In the genomic region with DNA sequence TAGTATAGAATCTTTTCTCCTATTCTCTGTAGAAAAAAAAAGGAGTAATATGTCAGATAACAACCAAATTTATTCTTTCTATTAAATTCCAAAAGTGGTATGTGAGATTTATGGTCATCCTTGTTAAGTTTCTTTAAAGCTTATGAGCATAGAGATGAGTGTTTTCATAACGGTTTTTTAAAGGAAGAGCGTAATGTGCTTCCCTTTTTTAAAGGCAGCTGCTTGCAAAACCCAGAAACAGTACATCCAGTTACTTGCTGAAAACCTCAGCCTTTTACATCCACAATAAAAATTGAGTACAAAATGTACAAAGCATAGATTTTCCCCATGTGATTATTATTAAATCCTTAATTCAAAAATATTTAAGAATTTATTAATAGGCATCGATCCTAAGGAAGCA, we compare ENCODE assay signal across 1 cellular context.
TF ChIP-seq lines count a peak whose summit lies in the region.

No MANE protein-coding gene starts in this region.

TF ChIP-seq in HepG2, 621 proteins besides CTCF, POLR2A, EP300 and RAD21:
- TF ChIP-seq, protein P1, sequence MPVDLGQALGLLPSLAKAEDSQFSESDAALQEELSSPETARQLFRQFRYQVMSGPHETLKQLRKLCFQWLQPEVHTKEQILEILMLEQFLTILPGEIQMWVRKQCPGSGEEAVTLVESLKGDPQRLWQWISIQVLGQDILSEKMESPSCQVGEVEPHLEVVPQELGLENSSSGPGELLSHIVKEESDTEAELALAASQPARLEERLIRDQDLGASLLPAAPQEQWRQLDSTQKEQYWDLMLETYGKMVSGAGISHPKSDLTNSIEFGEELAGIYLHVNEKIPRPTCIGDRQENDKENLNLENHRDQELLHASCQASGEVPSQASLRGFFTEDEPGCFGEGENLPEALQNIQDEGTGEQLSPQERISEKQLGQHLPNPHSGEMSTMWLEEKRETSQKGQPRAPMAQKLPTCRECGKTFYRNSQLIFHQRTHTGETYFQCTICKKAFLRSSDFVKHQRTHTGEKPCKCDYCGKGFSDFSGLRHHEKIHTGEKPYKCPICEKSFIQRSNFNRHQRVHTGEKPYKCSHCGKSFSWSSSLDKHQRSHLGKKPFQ (CRISPR knock-in tag; IDR thresholded peaks at IDR 0.05; ENCODE audit: insufficient replicate concordance), result no peak
- TF ChIP-seq SRY (CRISPR knock-in tag; IDR thresholded peaks at IDR 0.05), result no peak
- TF ChIP-seq ZNF44 (CRISPR knock-in tag; IDR thresholded peaks at IDR 0.05), result no peak
- TF ChIP-seq ZMYM4 (CRISPR knock-in tag; IDR thresholded peaks at IDR 0.05), result no peak
- no peak for TF ChIP-seq ZKSCAN1 (IDR thresholded peaks at IDR 0.05; ENCODE audit: low read length)
- no peak for TF ChIP-seq ZNF513 (CRISPR knock-in tag; conservative IDR thresholded peaks at IDR 0.05)
- TF ChIP-seq NFIC (IDR thresholded peaks at IDR 0.05; ENCODE audit: low read length), result no peak
- no peak for TF ChIP-seq FOXA3 (CRISPR knock-in tag; IDR thresholded peaks at IDR 0.05)
- no peak for TF ChIP-seq ZNF253 (CRISPR knock-in tag; IDR thresholded peaks at IDR 0.05; ENCODE audit: borderline replicate concordance)
- TF ChIP-seq ZNF333 (CRISPR knock-in tag; IDR thresholded peaks at IDR 0.05; ENCODE audit: borderline replicate concordance), result no peak
- no peak for TF ChIP-seq KLF16 (CRISPR knock-in tag; IDR thresholded peaks at IDR 0.05)
- TF ChIP-seq ZNF121 (CRISPR knock-in tag; IDR thresholded peaks at IDR 0.05), result no peak
- TF ChIP-seq ZNF430 (CRISPR knock-in tag; IDR thresholded peaks at IDR 0.05), result no peak
- TF ChIP-seq ZFP82 (CRISPR knock-in tag; IDR thresholded peaks at IDR 0.05; ENCODE audit: borderline replicate concordance), result no peak
- no peak for TF ChIP-seq NR2C2 (CRISPR knock-in tag; IDR thresholded peaks at IDR 0.05; ENCODE audit: borderline replicate concordance)
- TF ChIP-seq GTF2F1 (IDR thresholded peaks at IDR 0.05; ENCODE audit: low read length), result no peak
- no peak for TF ChIP-seq MIER2 (CRISPR knock-in tag; IDR thresholded peaks at IDR 0.05)
- no peak for TF ChIP-seq MATR3 (CRISPR knock-in tag; IDR thresholded peaks at IDR 0.05)
TF ChIP-seq in HepG2: peak in this region for 0.
